ENCODE assay signal across 1 cellular context in genomic region chr11:114412946-114413345, GRCh38.
TF ChIP-seq lines count a peak whose summit lies in the region.

No MANE protein-coding gene starts in this region.

TF ChIP-seq in WTC11, 78 proteins besides CTCF, POLR2A, EP300 and RAD21:
- TF ChIP-seq ZNF425 (CRISPR knock-in tag; conservative IDR thresholded peaks at IDR 0.05) = no peak
TF ChIP-seq in WTC11: peak in this region for 0.
